In the genomic region with DNA sequence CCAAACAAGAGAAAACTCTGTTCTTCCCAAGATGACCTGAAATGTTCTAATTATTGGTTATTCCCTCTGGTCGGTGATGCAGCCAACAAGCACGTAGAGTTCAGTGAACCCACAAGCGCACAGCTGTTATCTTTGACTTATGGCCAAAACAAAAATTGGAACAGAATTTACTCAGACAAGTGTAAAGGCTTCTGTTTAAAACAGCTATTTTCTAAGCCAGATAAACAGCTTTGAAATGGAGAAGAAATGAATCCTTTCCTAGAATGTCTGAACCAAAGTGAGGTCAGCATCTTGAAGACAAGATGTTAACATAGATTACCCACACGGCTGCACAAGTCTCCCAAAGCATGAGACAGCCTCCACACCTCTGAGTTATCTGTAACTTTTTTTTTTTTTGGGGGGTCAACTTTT, we compare ENCODE assay signal across 12 cellular contexts.
DNase-seq lines count a peak whose midpoint lies in the region; ATAC-seq and TF ChIP-seq lines count a peak whose summit lies in the region.
"Had no signal": no experiment of that assay in that cellular context is flagged by ENCODE, and none has a peak within 500 bp of the region (broad histone marks: within the 10 kb centered on the region; RNA-seq: fewer than 3 reads in every experiment).

No MANE protein-coding gene starts in this region.

- no peak overlapping the region for H3K4me3 ChIP-seq in right atrium auricular region
- H3K4me3 ChIP-seq in body of pancreas: no peak overlapping the region
- H3K4me3 ChIP-seq in esophagus squamous epithelium: no peak overlapping the region
- H3K4me3 ChIP-seq: SJSA1, tibial nerve had no signal

- no peak overlapping the region for H3K27ac ChIP-seq in right atrium auricular region
- no peak overlapping the region for H3K27ac ChIP-seq in body of pancreas
- H3K27ac ChIP-seq in esophagus squamous epithelium: peak overlapping the region in 1 of 4 donors; percentile 36
- H3K27ac ChIP-seq: SJSA1, tibial nerve had no signal

- H3K27me3 ChIP-seq in right atrium auricular region: no peaks in the 10 kb centered on the region
- H3K27me3 ChIP-seq in body of pancreas: no peaks in the 10 kb centered on the region
- H3K27me3 ChIP-seq in esophagus squamous epithelium: no peaks in the 10 kb centered on the region
- H3K27me3 ChIP-seq: SJSA1, tibial nerve had no signal

- no peaks in the 10 kb centered on the region for H3K9me3 ChIP-seq in right atrium auricular region
- H3K9me3 ChIP-seq in body of pancreas: no peaks in the 10 kb centered on the region
- no peaks in the 10 kb centered on the region for H3K9me3 ChIP-seq in esophagus squamous epithelium
- H3K9me3 ChIP-seq: SJSA1 had no signal

- intact Hi-C loops in Right ventricle myocardium inferior (cut with DNase I): no loop called here
- intact Hi-C loops in body of pancreas (cut with DNase I): no loop called here
- intact Hi-C loops in left ventricle myocardium superior (cut with micrococcal nuclease): no loop called here
- intact Hi-C loops in esophagus squamous epithelium (cut with DNase I): no loop called here

- TF ChIP-seq POLR2A in body of pancreas (IDR thresholded peaks at IDR 0.05) (no peak), esophagus squamous epithelium (IDR thresholded peaks at IDR 0.05) (no peak)

- H3K4me1 ChIP-seq in right atrium auricular region (peaks cover 0 to 20% of the 10 kb centered on the region in 2 donors), body of pancreas (peaks cover 8% of the 10 kb centered on the region), esophagus squamous epithelium (peaks cover 0 to 19% (median 0%) of the 10 kb centered on the region in 3 donors)
- H3K4me1 ChIP-seq: SJSA1 had no signal

- H3K36me3 ChIP-seq in right atrium auricular region (no peaks in the 10 kb centered on the region), body of pancreas (replicated peaks in 1 of 2; ENCODE audit: insufficient read depth in 1 of 2, low read depth in 2 of 2) (no peaks in the 10 kb centered on the region), esophagus squamous epithelium (no peaks in the 10 kb centered on the region)
- H3K36me3 ChIP-seq: SJSA1, tibial nerve had no signal

- TF ChIP-seq CTCF in right atrium auricular region (IDR thresholded peaks at IDR 0.05): no peak
- TF ChIP-seq CTCF in body of pancreas (IDR thresholded peaks at IDR 0.05): no peak
- no peak for TF ChIP-seq CTCF in esophagus squamous epithelium (IDR thresholded peaks at IDR 0.05)

- 20 to 31% methylated on average over 4 of the region's 4 CpGs for WGBS in body of pancreas, 2 donors
- WGBS in esophagus squamous epithelium, 2 donors: 29 to 42% methylated on average over 4 of the region's 4 CpGs

- ATAC-seq in Right ventricle myocardium inferior (peak; percentile 87), body of pancreas (peak; percentile 48), left ventricle myocardium superior (peak; percentile 91), HG03442 (IDR thresholded peaks at IDR 0.05; ENCODE audit: unreplicated experiment) (no peak)

- DNase-seq in Right ventricle myocardium inferior (ENCODE audit: missing footprints) (no peak), right atrium auricular region (ENCODE audit: low spot score) (no peak), body of pancreas (peak in 2 of 4 donors; percentile 7 to 34), left ventricle myocardium superior (peak; percentile 39), stromal cell of bone marrow (ENCODE audit: low read depth) (peak; percentile 53), esophagus squamous epithelium (lab: John Stamatoyannopoulos, UW) (no peak), SW480 (ENCODE audit: low spot score) (no peak)
- DNase-seq: activated CD4-positive, CD25-positive, alpha-beta regulatory T cell treated with anti-CD3 and anti-CD28 coated beads, Interleukin-2, amount 50 U/mL, for 72 hours; foreskin melanocyte had no signal

Comparison
In these comparisons a context has a peak if more than half of its experiments do, and no peak if none do; other contexts are left out.
1. DNase-seq: peak in left ventricle myocardium superior (single experiment) and stromal cell of bone marrow (single experiment); none in Right ventricle myocardium inferior (single experiment), right atrium auricular region (single experiment), esophagus squamous epithelium (single experiment) and SW480 (single experiment).